ENCODE assay signal across 2 cellular contexts in the genomic region with DNA sequence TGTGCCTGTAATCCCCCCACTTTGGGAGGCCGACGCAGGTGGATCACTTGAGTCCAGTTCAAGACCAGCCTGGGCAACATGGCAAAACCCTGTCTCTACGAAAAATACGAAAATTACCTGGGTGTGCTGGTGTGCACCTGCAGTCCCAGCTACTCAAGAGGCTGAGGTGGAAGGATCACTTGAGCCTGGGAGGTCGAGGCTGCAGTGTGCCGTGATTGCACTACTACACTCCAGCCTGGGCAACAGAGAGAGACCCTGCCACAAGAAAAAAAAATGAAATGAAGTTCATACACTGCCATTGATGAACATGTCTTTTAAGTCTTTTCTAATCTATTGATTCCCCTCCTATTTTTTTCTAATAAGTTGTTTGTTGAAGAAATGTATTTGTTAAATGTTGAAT.
TF ChIP-seq lines count a peak whose summit lies in the region.

No MANE protein-coding gene starts in this region.

TF ChIP-seq in A549, 52 proteins besides CTCF, POLR2A, EP300 and RAD21 (continued from another document):
- TF ChIP-seq, protein P1, sequence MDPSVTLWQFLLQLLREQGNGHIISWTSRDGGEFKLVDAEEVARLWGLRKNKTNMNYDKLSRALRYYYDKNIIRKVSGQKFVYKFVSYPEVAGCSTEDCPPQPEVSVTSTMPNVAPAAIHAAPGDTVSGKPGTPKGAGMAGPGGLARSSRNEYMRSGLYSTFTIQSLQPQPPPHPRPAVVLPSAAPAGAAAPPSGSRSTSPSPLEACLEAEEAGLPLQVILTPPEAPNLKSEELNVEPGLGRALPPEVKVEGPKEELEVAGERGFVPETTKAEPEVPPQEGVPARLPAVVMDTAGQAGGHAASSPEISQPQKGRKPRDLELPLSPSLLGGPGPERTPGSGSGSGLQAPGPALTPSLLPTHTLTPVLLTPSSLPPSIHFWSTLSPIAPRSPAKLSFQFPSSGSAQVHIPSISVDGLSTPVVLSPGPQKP (IDR thresholded peaks at IDR 0.05; ENCODE audit: low read depth, low read length): no peak
- TF ChIP-seq, protein P2, sequence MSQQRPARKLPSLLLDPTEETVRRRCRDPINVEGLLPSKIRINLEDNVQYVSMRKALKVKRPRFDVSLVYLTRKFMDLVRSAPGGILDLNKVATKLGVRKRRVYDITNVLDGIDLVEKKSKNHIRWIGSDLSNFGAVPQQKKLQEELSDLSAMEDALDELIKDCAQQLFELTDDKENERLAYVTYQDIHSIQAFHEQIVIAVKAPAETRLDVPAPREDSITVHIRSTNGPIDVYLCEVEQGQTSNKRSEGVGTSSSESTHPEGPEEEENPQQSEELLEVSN (IDR thresholded peaks at IDR 0.05; ENCODE audit: borderline replicate concordance, low read depth): no peak

TF ChIP-seq in IMR-90, 13 proteins besides CTCF, POLR2A, EP300 and RAD21 (continued from another document):
- TF ChIP-seq, protein P3, sequence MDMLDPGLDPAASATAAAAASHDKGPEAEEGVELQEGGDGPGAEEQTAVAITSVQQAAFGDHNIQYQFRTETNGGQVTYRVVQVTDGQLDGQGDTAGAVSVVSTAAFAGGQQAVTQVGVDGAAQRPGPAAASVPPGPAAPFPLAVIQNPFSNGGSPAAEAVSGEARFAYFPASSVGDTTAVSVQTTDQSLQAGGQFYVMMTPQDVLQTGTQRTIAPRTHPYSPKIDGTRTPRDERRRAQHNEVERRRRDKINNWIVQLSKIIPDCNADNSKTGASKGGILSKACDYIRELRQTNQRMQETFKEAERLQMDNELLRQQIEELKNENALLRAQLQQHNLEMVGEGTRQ (IDR thresholded peaks at IDR 0.05; ENCODE audit: low read depth, low read length): no peak
- TF ChIP-seq, protein P1 (IDR thresholded peaks at IDR 0.05; ENCODE audit: borderline replicate concordance, low read depth, low read length): no peak
- no peak for TF ChIP-seq RCOR1 (IDR thresholded peaks at IDR 0.05; ENCODE audit: insufficient replicate concordance, low read length)
- TF ChIP-seq CHD1 (IDR thresholded peaks at IDR 0.05; ENCODE audit: low read depth, low read length): no peak
- TF ChIP-seq NFE2L2 (IDR thresholded peaks at IDR 0.05; ENCODE audit: low read depth, low read length): no peak
- no peak for TF ChIP-seq FOS (IDR thresholded peaks at IDR 0.05; ENCODE audit: low read depth, low read length)
- no peak for TF ChIP-seq MAFK (IDR thresholded peaks at IDR 0.05; ENCODE audit: low read depth, low read length)
- no peak for TF ChIP-seq CEBPB (IDR thresholded peaks at IDR 0.05; ENCODE audit: low read depth, low read length)
- TF ChIP-seq SMC3 (IDR thresholded peaks at IDR 0.05; ENCODE audit: low read depth, low read length): no peak
- TF ChIP-seq BHLHE40 (IDR thresholded peaks at IDR 0.05; ENCODE audit: low read depth, low read length): no peak
- TF ChIP-seq RFX5 (IDR thresholded peaks at IDR 0.05; ENCODE audit: low read depth, low read length): no peak
